12 cellular contexts compared by ENCODE assay signal in genomic region chr12:3641428-3641883, GRCh38.
DNase-seq lines count a peak whose midpoint lies in the region; ATAC-seq, FAIRE-seq and TF ChIP-seq lines count a peak whose summit lies in the region.
"Had no signal": no experiment of that assay in that cellular context is flagged by ENCODE, and none has a peak within 500 bp of the region (broad histone marks: within the 10 kb centered on the region; RNA-seq: fewer than 3 reads in every experiment).

No MANE protein-coding gene starts in this region.

- H3K79me1 ChIP-seq in mesendoderm (ENCODE audit: low read length), result no peaks in the 10 kb centered on the region

- no peaks in the 10 kb centered on the region for H3K79me2 ChIP-seq in mesendoderm (ENCODE audit: control insufficient read depth, insufficient read depth, low read length)

- H3K56ac ChIP-seq in mesendoderm (ENCODE audit: low read length), result no peak overlapping the region

- H3K36me3 ChIP-seq in bronchial epithelial cell (ENCODE audit: control insufficient read depth, insufficient read depth, low read length), result no peaks in the 10 kb centered on the region
- H3K36me3 ChIP-seq in mesendoderm (ENCODE audit: control insufficient read depth, insufficient read depth, low read length), result no peaks in the 10 kb centered on the region

- no peak overlapping the region for H4K8ac ChIP-seq in mesendoderm (ENCODE audit: low read depth, low read length)

- ATAC-seq in HG03108 (IDR thresholded peaks at IDR 0.05; ENCODE audit: unreplicated experiment) (no peak), HG03139 (IDR thresholded peaks at IDR 0.05; ENCODE audit: unreplicated experiment) (no peak)

- H3K4ac ChIP-seq in mesendoderm (ENCODE audit: low read depth, low read length), result no peak overlapping the region

- H3K27me3 ChIP-seq in bronchial epithelial cell (ENCODE audit: control insufficient read depth, insufficient read depth, low read length) (no peaks in the 10 kb centered on the region), mesendoderm (ENCODE audit: insufficient read depth, low read length, poor library complexity) (no peaks in the 10 kb centered on the region)

- no peaks in the 10 kb centered on the region for H3K4me1 ChIP-seq in mesendoderm (ENCODE audit: control insufficient read depth, low read depth, low read length)

- no CpG with 5 or more reads among the region's 2 CpGs for WGBS in mesendoderm (ENCODE audit: extremely low coverage, insufficient coverage, low lambda C conversion rate)

- no peak overlapping the region for H2BK120ac ChIP-seq in mesendoderm (ENCODE audit: low read depth, low read length)

- H3K23ac ChIP-seq in mesendoderm (ENCODE audit: low read length), result no peak overlapping the region

- DNase-seq in AG10803 (ENCODE audit: low read depth) (peak; percentile 77), LoVo (ENCODE audit: low spot score) (peak; percentile 28), bronchial epithelial cell (ENCODE audit: low read depth) (peak; percentile 15), mesendoderm (peak; percentile 49), NCI-H1694 (lab: John Stamatoyannopoulos, UW) (no peak), DMS153 treated with DMSO at 0.1 percent for 48 hours (lab: John Stamatoyannopoulos, UW; ENCODE audit: unreplicated experiment) (no peak)
- DNase-seq: activated effector memory CD4-positive, alpha-beta T cell treated with anti-CD3 and anti-CD28 coated beads, Interleukin-2, amount 50 U/mL, for 16 hours; CD4-positive, CD25-positive, alpha-beta regulatory T cell; cortex of kidney; NCI-H510A treated with DMSO at 0.1 percent for 48 hours had no signal

- FAIRE-seq in bronchial epithelial cell (lab: Jason Lieb, UNC), result no peak

- TF ChIP-seq CTCF in AG10803 (conservative IDR thresholded peaks at IDR 0.05; ENCODE audit: low read length) (no peak), bronchial epithelial cell (IDR thresholded peaks at IDR 0.05; ENCODE audit: insufficient read depth, low read length, severe bottlenecking) (no peak)

- no peak overlapping the region for H3K4me2 ChIP-seq in mesendoderm (ENCODE audit: low read length)

- no peak overlapping the region for H2BK5ac ChIP-seq in mesendoderm (ENCODE audit: low read length)

- H2BK15ac ChIP-seq in mesendoderm (replicated peaks; ENCODE audit: low read depth), result no peak overlapping the region

- H3K4me3 ChIP-seq in AG10803 (ENCODE audit: low read length), result no peak overlapping the region
- H3K4me3 ChIP-seq in bronchial epithelial cell (ENCODE audit: low read depth, low read length), result no peak overlapping the region
- no peak overlapping the region for H3K4me3 ChIP-seq in mesendoderm (ENCODE audit: low read length)

- H2AK5ac ChIP-seq in mesendoderm (ENCODE audit: low read length), result no peak overlapping the region

- H3K9ac ChIP-seq in mesendoderm (ENCODE audit: low read length), result no peak overlapping the region

- H3K27ac ChIP-seq in mesendoderm (ENCODE audit: low read depth, low read length), result no peak overlapping the region

- H3K18ac ChIP-seq in mesendoderm (ENCODE audit: low read length), result no peak overlapping the region

- H4K5ac ChIP-seq in mesendoderm (ENCODE audit: low read length), result no peak overlapping the region

Comparison
In these comparisons a context has a peak if more than half of its experiments do, and no peak if none do; other contexts are left out.
1. DNase-seq: peak in AG10803 (single experiment), LoVo (single experiment), bronchial epithelial cell (single experiment) and mesendoderm (single experiment); none in NCI-H1694 (single experiment) and DMS153 treated with DMSO at 0.1 percent for 48 hours (single experiment).